ENCODE assay signal across 1 cellular context in the genomic region with DNA sequence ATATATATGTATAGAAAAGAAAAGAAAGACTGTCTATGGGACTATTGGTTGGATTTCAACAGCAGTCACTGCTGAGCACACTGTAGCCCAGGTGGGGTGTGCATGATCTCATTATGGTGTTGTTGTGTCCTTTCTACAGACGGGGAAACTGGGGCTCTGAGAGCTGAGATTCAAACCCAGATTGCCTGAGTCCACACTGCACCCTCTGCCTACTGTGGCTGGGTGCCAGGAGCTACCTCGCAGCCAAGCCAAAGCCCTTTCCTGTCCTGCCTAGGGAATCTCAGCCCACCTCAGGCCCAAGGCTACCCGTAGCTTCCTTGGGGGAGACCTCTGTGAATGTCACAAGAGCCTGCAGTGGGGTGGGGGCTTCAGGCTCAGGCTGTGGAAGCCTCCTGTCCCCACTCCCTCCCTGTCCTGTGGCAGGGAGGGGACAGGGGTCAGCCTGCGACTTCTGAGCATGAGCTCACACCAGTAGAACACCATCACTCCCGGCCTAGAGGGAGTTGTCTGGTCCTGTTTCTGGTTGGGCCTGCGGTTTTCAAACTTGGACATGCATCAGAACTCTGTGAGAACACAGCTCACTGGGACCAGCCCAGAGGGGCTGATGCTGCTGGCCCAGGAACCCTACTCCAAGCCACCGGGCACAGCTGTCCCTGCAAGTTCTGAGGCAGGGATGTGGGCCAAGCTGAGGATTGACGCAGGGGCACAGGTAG.
TF ChIP-seq lines count a peak whose summit lies in the region.

No MANE protein-coding gene starts in this region.

TF ChIP-seq in IMR-90, 13 proteins besides CTCF, POLR2A, EP300 and RAD21 (continued from another document):
- TF ChIP-seq, protein P1, sequence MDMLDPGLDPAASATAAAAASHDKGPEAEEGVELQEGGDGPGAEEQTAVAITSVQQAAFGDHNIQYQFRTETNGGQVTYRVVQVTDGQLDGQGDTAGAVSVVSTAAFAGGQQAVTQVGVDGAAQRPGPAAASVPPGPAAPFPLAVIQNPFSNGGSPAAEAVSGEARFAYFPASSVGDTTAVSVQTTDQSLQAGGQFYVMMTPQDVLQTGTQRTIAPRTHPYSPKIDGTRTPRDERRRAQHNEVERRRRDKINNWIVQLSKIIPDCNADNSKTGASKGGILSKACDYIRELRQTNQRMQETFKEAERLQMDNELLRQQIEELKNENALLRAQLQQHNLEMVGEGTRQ (IDR thresholded peaks at IDR 0.05; ENCODE audit: low read depth, low read length): no peak
- TF ChIP-seq MAFK (IDR thresholded peaks at IDR 0.05; ENCODE audit: low read depth, low read length) (no peak), RFX5 (IDR thresholded peaks at IDR 0.05; ENCODE audit: low read depth, low read length) (no peak), FOS (IDR thresholded peaks at IDR 0.05; ENCODE audit: low read depth, low read length) (no peak), RCOR1 (IDR thresholded peaks at IDR 0.05; ENCODE audit: insufficient replicate concordance, low read length) (no peak), MAZ (IDR thresholded peaks at IDR 0.05; ENCODE audit: borderline replicate concordance, low read depth, low read length) (no peak), SMC3 (IDR thresholded peaks at IDR 0.05; ENCODE audit: low read depth, low read length) (no peak), CHD1 (IDR thresholded peaks at IDR 0.05; ENCODE audit: low read depth, low read length) (no peak), NFE2L2 (IDR thresholded peaks at IDR 0.05; ENCODE audit: low read depth, low read length) (no peak), CEBPB (IDR thresholded peaks at IDR 0.05; ENCODE audit: low read depth, low read length) (no peak), BHLHE40 (IDR thresholded peaks at IDR 0.05; ENCODE audit: low read depth, low read length) (no peak)
- TF ChIP-seq, protein P2, sequence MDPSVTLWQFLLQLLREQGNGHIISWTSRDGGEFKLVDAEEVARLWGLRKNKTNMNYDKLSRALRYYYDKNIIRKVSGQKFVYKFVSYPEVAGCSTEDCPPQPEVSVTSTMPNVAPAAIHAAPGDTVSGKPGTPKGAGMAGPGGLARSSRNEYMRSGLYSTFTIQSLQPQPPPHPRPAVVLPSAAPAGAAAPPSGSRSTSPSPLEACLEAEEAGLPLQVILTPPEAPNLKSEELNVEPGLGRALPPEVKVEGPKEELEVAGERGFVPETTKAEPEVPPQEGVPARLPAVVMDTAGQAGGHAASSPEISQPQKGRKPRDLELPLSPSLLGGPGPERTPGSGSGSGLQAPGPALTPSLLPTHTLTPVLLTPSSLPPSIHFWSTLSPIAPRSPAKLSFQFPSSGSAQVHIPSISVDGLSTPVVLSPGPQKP (IDR thresholded peaks at IDR 0.05; ENCODE audit: borderline replicate concordance, low read depth, low read length): no peak
